ENCODE assay signal across 27 cellular contexts in the genomic region with DNA sequence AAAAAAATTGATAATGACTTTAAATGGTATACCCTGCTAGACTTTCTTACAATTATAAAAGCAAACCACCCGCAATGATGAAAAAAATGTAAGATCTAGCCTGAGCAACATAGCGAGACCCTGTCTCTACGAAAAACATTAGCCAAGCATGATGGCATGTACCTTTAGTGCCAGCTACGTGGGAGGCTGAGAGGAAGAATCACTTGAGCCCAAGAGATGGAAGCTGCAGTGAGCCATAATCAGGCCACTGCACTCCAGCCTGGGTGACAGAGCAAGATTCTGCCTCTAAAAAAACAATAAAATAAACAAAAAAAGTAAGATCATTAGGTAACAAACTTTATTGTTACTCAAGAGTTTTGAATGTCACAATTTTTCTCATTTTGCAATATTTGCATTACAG.
"Had no signal": no experiment of that assay in that cellular context is flagged by ENCODE, and none has a peak within 500 bp of the region (broad histone marks: within the 10 kb centered on the region; RNA-seq: fewer than 3 reads in every experiment).

No MANE protein-coding gene starts in this region.

- H3K4me3 ChIP-seq: esophagus squamous epithelium, left lung, ovary, psoas muscle, sigmoid colon, skin epidermis, spleen, suprapubic skin had no signal

- H3K27me3 Mint-ChIP-seq: effector memory CD8-positive, alpha-beta T cell; naive thymus-derived CD4-positive, alpha-beta T cell; stimulated activated memory B cell treated with anti-CD40 and anti-IgM and Interleukin-4, amounts not matched to agents 10 μg/mL and 1 μg/mL and 100 μg/mL, for 72 hours; stimulated activated naive CD8-positive, alpha-beta T cell treated with anti-CD3 and anti-CD28 coated beads, Interleukin-15, amount 100 ng/mL, for 72 hours had no signal

- FAIRE-seq: endometrium, frontal cortex, keratinocyte had no signal

- H3K4me1 ChIP-seq: esophagus squamous epithelium, left lung, psoas muscle, sigmoid colon, spleen, suprapubic skin had no signal

- H3K27ac Mint-ChIP-seq: effector memory CD8-positive, alpha-beta T cell; naive thymus-derived CD4-positive, alpha-beta T cell; nephron; stimulated activated memory B cell treated with anti-CD40 and anti-IgM and Interleukin-4, amounts not matched to agents 10 μg/mL and 1 μg/mL and 100 μg/mL, for 72 hours had no signal

- H3K27me3 ChIP-seq: esophagus squamous epithelium, left lung, ovary, sigmoid colon, spleen, suprapubic skin had no signal

- H3K4me1 Mint-ChIP-seq: nephron; stimulated activated memory B cell treated with anti-CD40 and anti-IgM and Interleukin-4, amounts not matched to agents 10 μg/mL and 1 μg/mL and 100 μg/mL, for 72 hours; stimulated activated naive CD8-positive, alpha-beta T cell treated with anti-CD3 and anti-CD28 coated beads, Interleukin-15, amount 100 ng/mL, for 72 hours had no signal

- H3K9me3 ChIP-seq: esophagus squamous epithelium, left lung, ovary, psoas muscle, sigmoid colon, spleen, suprapubic skin had no signal

- H3K36me3 ChIP-seq: ovary had no signal

- H3K9me3 Mint-ChIP-seq: effector memory CD8-positive, alpha-beta T cell; naive thymus-derived CD4-positive, alpha-beta T cell; nephron; stimulated activated memory B cell treated with anti-CD40 and anti-IgM and Interleukin-4, amounts not matched to agents 10 μg/mL and 1 μg/mL and 100 μg/mL, for 72 hours; stimulated activated naive CD8-positive, alpha-beta T cell treated with anti-CD3 and anti-CD28 coated beads, Interleukin-15, amount 100 ng/mL, for 72 hours had no signal

- H3K27ac ChIP-seq: esophagus squamous epithelium, left lung, ovary, psoas muscle, sigmoid colon, spleen, suprapubic skin had no signal

- H3K4me3 Mint-ChIP-seq: effector memory CD8-positive, alpha-beta T cell; naive thymus-derived CD4-positive, alpha-beta T cell; nephron; stimulated activated memory B cell treated with anti-CD40 and anti-IgM and Interleukin-4, amounts not matched to agents 10 μg/mL and 1 μg/mL and 100 μg/mL, for 72 hours; stimulated activated naive CD8-positive, alpha-beta T cell treated with anti-CD3 and anti-CD28 coated beads, Interleukin-15, amount 100 ng/mL, for 72 hours had no signal

- ATAC-seq: effector memory CD8-positive, alpha-beta T cell; left lung; naive thymus-derived CD4-positive, alpha-beta T cell; psoas muscle; right cardiac atrium; stimulated activated memory B cell treated with anti-CD40 and anti-IgM and Interleukin-4, amounts not matched to agents 10 μg/mL and 1 μg/mL and 100 μg/mL, for 72 hours; stimulated activated naive CD8-positive, alpha-beta T cell treated with anti-CD3 and anti-CD28 coated beads, Interleukin-15, amount 100 ng/mL, for 72 hours had no signal

- DNase-seq: cerebellar nuclear complex; cortex of kidney; effector memory CD8-positive, alpha-beta T cell; erythroblast; esophagus squamous epithelium; head of caudate nucleus; left lung; mesendoderm; midbrain; naive thymus-derived CD4-positive, alpha-beta T cell; occipital lobe; ovary; posterior cingulate gyrus; psoas muscle; right cardiac atrium; sigmoid colon; spleen; stimulated activated CD4-positive, alpha-beta T cell treated with anti-CD3 and anti-CD28 coated beads, Interleukin-4, amount 100 ng/mL, for 4 hours; stimulated activated naive CD8-positive, alpha-beta T cell treated with anti-CD3 and anti-CD28 coated beads, Interleukin-15, amount 100 ng/mL, for 72 hours; trophoblast cell had no signal
